ENCODE assay signal across 11 cellular contexts in the genomic region with DNA sequence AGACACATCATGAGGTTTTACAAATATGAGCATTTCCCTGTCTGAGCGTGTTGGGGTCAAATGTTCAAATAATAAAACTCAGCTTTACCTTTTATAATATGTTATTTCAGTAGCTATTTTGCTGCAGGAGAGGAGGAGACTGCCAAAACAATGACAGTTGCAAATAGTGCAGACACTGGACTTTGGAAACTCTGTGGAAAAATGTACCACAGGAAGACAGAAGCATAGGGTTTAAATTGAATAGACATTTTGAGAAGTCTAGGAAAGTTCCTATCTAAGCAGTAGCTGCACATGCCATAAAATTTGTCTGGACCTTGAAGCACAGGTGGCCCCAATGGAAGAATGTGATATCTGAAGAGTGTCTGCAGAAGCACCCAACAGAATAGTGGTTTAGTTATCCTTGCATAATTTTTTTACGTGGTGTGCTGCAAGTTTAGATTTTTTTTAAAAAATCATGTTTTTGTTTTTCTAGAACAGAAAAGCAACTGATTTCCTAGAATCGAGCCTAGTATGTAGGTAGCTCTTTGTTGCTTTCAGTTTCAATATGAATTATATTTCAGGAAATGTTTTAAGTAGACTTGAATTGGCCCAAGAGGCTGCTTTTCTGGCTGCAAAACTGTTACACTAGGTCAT. TPM values are rescaled to one million over a fixed set of nuclear protein-coding genes. Genes with fewer than 3 reads are reported as not detected.
DNase-seq lines count a peak whose midpoint lies in the region; ATAC-seq and TF ChIP-seq lines count a peak whose summit lies in the region.
"Had no signal": no experiment of that assay in that cellular context is flagged by ENCODE, and none has a peak within 500 bp of the region (broad histone marks: within the 10 kb centered on the region; RNA-seq: fewer than 3 reads in every experiment).

No MANE protein-coding gene starts in this region.

- H3K9me3 Mint-ChIP-seq in activated T-cell treated with anti-CD3 and anti-CD28 coated beads, Interleukin-2, amount 50 U/mL, for 24 hours = peaks cover 14% of the 10 kb centered on the region
- H3K9me3 Mint-ChIP-seq in activated T-helper 17 cell treated with anti-CD3 and anti-CD28 coated beads, Interleukin-2, amount 50 U/mL, for 72 hours = peaks cover 7% of the 10 kb centered on the region
- peaks cover 4% of the 10 kb centered on the region for H3K9me3 Mint-ChIP-seq in progenitor cell of endocrine pancreas (ENCODE audit: low read depth)

- peak overlapping the region; percentile 90 for H3K27ac Mint-ChIP-seq in activated T-cell treated with anti-CD3 and anti-CD28 coated beads, Interleukin-2, amount 50 U/mL, for 24 hours
- H3K27ac Mint-ChIP-seq in activated T-helper 17 cell treated with anti-CD3 and anti-CD28 coated beads, Interleukin-2, amount 50 U/mL, for 72 hours = peak overlapping the region; percentile 86
- no peak overlapping the region for H3K27ac Mint-ChIP-seq in progenitor cell of endocrine pancreas

- H3K27me3 Mint-ChIP-seq in activated T-cell treated with anti-CD3 and anti-CD28 coated beads, Interleukin-2, amount 50 U/mL, for 24 hours = no peaks in the 10 kb centered on the region
- no peaks in the 10 kb centered on the region for H3K27me3 Mint-ChIP-seq in activated T-helper 17 cell treated with anti-CD3 and anti-CD28 coated beads, Interleukin-2, amount 50 U/mL, for 72 hours
- no peaks in the 10 kb centered on the region for H3K27me3 Mint-ChIP-seq in progenitor cell of endocrine pancreas

- peaks cover 30% of the 10 kb centered on the region for H3K36me3 Mint-ChIP-seq in activated T-cell treated with anti-CD3 and anti-CD28 coated beads, Interleukin-2, amount 50 U/mL, for 24 hours (ENCODE audit: low read depth)
- H3K36me3 Mint-ChIP-seq in activated T-helper 17 cell treated with anti-CD3 and anti-CD28 coated beads, Interleukin-2, amount 50 U/mL, for 72 hours (ENCODE audit: low read depth) = no peaks in the 10 kb centered on the region
- no peaks in the 10 kb centered on the region for H3K36me3 Mint-ChIP-seq in progenitor cell of endocrine pancreas (ENCODE audit: insufficient read depth)

- peak; percentile 93 for ATAC-seq in HG03025 (IDR thresholded peaks at IDR 0.05; ENCODE audit: low FRiP score, unreplicated experiment)
- ATAC-seq in activated T-helper 17 cell treated with anti-CD3 and anti-CD28 coated beads, Interleukin-2, amount 50 U/mL, for 72 hours (replicated peaks) = peak; percentile 74

- intact Hi-C loops in stomach (cut with DNase I; ENCODE audit: low total_unique reads) = no loop called here

- no peak for TF ChIP-seq POLR2A in stomach (IDR thresholded peaks at IDR 0.05)

- peak overlapping the region in 2 of 4 donors; percentile 14 to 19 for H3K4me3 ChIP-seq in stomach
- H3K4me3 ChIP-seq: lung, suprapubic skin had no signal

- TF ChIP-seq EP300 in stomach (IDR thresholded peaks at IDR 0.05) = no peak

- no peaks in the 10 kb centered on the region for H3K27me3 ChIP-seq in stomach
- H3K27me3 ChIP-seq: suprapubic skin had no signal

- peaks cover 10 to 23% (median 18%) of the 10 kb centered on the region in 4 donors for H3K4me1 ChIP-seq in stomach

- H3K4me1 Mint-ChIP-seq in activated T-cell treated with anti-CD3 and anti-CD28 coated beads, Interleukin-2, amount 50 U/mL, for 24 hours (ENCODE audit: low read depth) = peaks cover 77% of the 10 kb centered on the region
- peaks cover 61% of the 10 kb centered on the region for H3K4me1 Mint-ChIP-seq in activated T-helper 17 cell treated with anti-CD3 and anti-CD28 coated beads, Interleukin-2, amount 50 U/mL, for 72 hours
- H3K4me1 Mint-ChIP-seq in progenitor cell of endocrine pancreas (ENCODE audit: low read depth) = no peaks in the 10 kb centered on the region

- TF ChIP-seq CTCF in stomach (IDR thresholded peaks at IDR 0.05) = no peak
- no peak for TF ChIP-seq CTCF in progenitor cell of endocrine pancreas (IDR thresholded peaks at IDR 0.05; ENCODE audit: unreplicated experiment)

- H3K27ac ChIP-seq in stomach = peak overlapping the region in 4 of 5 donors; percentile 14 to 72 (median 42)
- H3K27ac ChIP-seq: suprapubic skin had no signal

- no peak for DNase-seq in activated T-cell treated with anti-CD3 and anti-CD28 coated beads, Interleukin-2, amount 50 U/mL, for 24 hours
- DNase-seq in activated T-cell treated with anti-CD3 and anti-CD28 coated beads for 4 hours (no peak), stomach (no peak), COLO668 (lab: John Stamatoyannopoulos, UW; ENCODE audit: unreplicated experiment) (no peak), progenitor cell of endocrine pancreas (ENCODE audit: low spot score, unreplicated experiment) (no peak)
- no peak for DNase-seq in stimulated activated CD4-positive, alpha-beta T cell treated with anti-CD3 and anti-CD28 coated beads, Interleukin-12 subunit alpha, Interleukin-12 subunit beta, amount 100 ng/mL, for 4 hours
- DNase-seq: NCI-H187 had no signal

- no peaks in the 10 kb centered on the region for H3K36me3 ChIP-seq in stomach
- H3K36me3 ChIP-seq: suprapubic skin had no signal

- WGBS in stomach, 5 donors = 26 to 38% (median 34%) methylated on average over 3 of the region's 3 CpGs

- peak overlapping the region; percentile 44 for H3K4me3 Mint-ChIP-seq in activated T-cell treated with anti-CD3 and anti-CD28 coated beads, Interleukin-2, amount 50 U/mL, for 24 hours
- peak overlapping the region; percentile 79 for H3K4me3 Mint-ChIP-seq in activated T-helper 17 cell treated with anti-CD3 and anti-CD28 coated beads, Interleukin-2, amount 50 U/mL, for 72 hours
- H3K4me3 Mint-ChIP-seq in progenitor cell of endocrine pancreas (ENCODE audit: low read depth) = no peak overlapping the region

- peaks cover 0 to 7% (median 0%) of the 10 kb centered on the region in 4 donors for H3K9me3 ChIP-seq in stomach
- H3K9me3 ChIP-seq: suprapubic skin had no signal

RNA-seq across cellular contexts. Expression of a gene that starts 14.0 kb away (rescaled TPM):
- 100 to 1,000 TPM; 135 to 157 TPM for total RNA-seq in activated T-helper 17 cell treated with anti-CD3 and anti-CD28 coated beads, Interleukin-2, amount 50 U/mL, for 72 hours
- 10 to 100 TPM in 2 of 5 donors, 1 to 10 TPM in 1, not detected in 2; 1.3 to 28.6 (median 13.5) TPM for total RNA-seq in stomach
- 1 to 10 TPM in 2 of 3 donors, under 1 TPM in 1; 0.75 to 3.7 (median 1.1) TPM for polyA plus RNA-seq in stomach
- total RNA-seq in progenitor cell of endocrine pancreas = not detected in 2 replicates

Comparison
In these comparisons a context has a peak if more than half of its experiments do, and no peak if none do; other contexts are left out.
1. RNA of a gene that starts 14.0 kb away (total RNA-seq): 135 to 157 TPM in activated T-helper 17 cell treated with anti-CD3 and anti-CD28 coated beads, Interleukin-2, amount 50 U/mL, for 72 hours; 1.3 to 28.6 TPM in stomach and not detected in progenitor cell of endocrine pancreas; every median in the first group is over 4 times any median in the second.